In genomic region chr10:59179027-59179426, GRCh38 we compare ENCODE assay signal across 16 cellular contexts. TPM values are rescaled to one million over a fixed set of nuclear protein-coding genes. Genes with fewer than 3 reads are reported as not detected.
"Had no signal": no experiment of that assay in that cellular context is flagged by ENCODE, and none has a peak within 500 bp of the region (broad histone marks: within the 10 kb centered on the region; RNA-seq: fewer than 3 reads in every experiment).

No MANE protein-coding gene starts in this region.

- H3K36me3 ChIP-seq: sigmoid colon, tibial artery, uterus had no signal

- H3K4me3 ChIP-seq: sigmoid colon, tibial artery, uterus had no signal

- H3K9me3 ChIP-seq: sigmoid colon, tibial artery, uterus had no signal

- H3K27ac ChIP-seq: sigmoid colon, tibial artery, uterus had no signal

- DNase-seq: activated B cell treated with CpG ODN at 0.5 μM for 24 hours; activated CD4-positive, alpha-beta T cell treated with anti-CD3 and anti-CD28 coated beads for 48 hours; activated CD8-positive, alpha-beta memory T cell treated with anti-CD3 and anti-CD28 coated beads, Interleukin-2, amount 50 U/mL, for 4 hours; activated CD8-positive, alpha-beta T cell treated with anti-CD3 and anti-CD28 coated beads for 36 hours; activated effector memory CD4-positive, alpha-beta T cell treated with anti-CD3 and anti-CD28 coated beads, Interleukin-2, amount 50 U/mL, for 16 hours; activated T-cell treated with anti-CD3 and anti-CD28 coated beads, Interleukin-2, amount 50 U/mL, for 48 hours; kidney glomerular epithelial cell; sigmoid colon; tibial artery; uterus had no signal

RNA-seq across cellular contexts. Expression of gene PHYHIPL, which starts 2.6 kb away (rescaled TPM):
- total RNA-seq: activated B cell treated with CpG ODN at 0.5 μM for 24 hours; activated CD8-positive, alpha-beta T cell treated with anti-CD3 and anti-CD28 coated beads for 36 hours; activated naive CD4-positive, alpha-beta T cell treated with anti-CD3 and anti-CD28 coated beads, Interleukin-2, amount 50 U/mL, for 72 hours; esophagus mucosa; mesenteric fat pad; natural killer cell treated with Interleukin-12 subunit alpha and Interleukin-12 subunit beta and Interleukin-15 and Interleukin-18, amount 100 ng/mL, for 72 hours; osteocyte; T-helper 2 cell treated with Interferon-gamma antibody and Interleukin-4, amounts not matched to agents 100 ng/mL and 5 ng/mL, for 36 hours had no signal
